ENCODE assay signal across 1 cellular context in genomic region chr1:44089371-44090070, GRCh38.
TF ChIP-seq lines count a peak whose summit lies in the region.

No MANE protein-coding gene starts in this region.

TF ChIP-seq in HEK293, 187 proteins besides CTCF, POLR2A, EP300 and RAD21 (continued from another document):
- peak; percentile 59; the same call in 1 of the 2 replicates for TF ChIP-seq KLF17 (tag by site-specific recombination; IDR thresholded peaks at IDR 0.05)
- TF ChIP-seq ZNF266 (tag by site-specific recombination; IDR thresholded peaks at IDR 0.05; ENCODE audit: low read depth), result no peak
- TF ChIP-seq ZNF513 (tag by site-specific recombination; IDR thresholded peaks at IDR 0.05), result no peak
- peak; percentile 45; the same call in 1 of the 2 replicates for TF ChIP-seq KLF9 (tag by site-specific recombination; IDR thresholded peaks at IDR 0.05; ENCODE audit: low read depth)
- TF ChIP-seq, protein P1, sequence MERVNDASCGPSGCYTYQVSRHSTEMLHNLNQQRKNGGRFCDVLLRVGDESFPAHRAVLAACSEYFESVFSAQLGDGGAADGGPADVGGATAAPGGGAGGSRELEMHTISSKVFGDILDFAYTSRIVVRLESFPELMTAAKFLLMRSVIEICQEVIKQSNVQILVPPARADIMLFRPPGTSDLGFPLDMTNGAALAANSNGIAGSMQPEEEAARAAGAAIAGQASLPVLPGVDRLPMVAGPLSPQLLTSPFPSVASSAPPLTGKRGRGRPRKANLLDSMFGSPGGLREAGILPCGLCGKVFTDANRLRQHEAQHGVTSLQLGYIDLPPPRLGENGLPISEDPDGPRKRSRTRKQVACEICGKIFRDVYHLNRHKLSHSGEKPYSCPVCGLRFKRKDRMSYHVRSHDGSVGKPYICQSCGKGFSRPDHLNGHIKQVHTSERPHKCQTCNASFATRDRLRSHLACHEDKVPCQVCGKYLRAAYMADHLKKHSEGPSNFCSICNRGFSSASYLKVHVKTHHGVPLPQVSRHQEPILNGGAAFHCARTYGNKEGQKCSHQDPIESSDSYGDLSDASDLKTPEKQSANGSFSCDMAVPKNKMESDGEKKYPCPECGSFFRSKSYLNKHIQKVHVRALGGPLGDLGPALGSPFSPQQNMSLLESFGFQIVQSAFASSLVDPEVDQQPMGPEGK (tag by site-specific recombination; IDR thresholded peaks at IDR 0.05), result peak; percentile 66
- 0 out of 2 replicates have a peak, but pooled peaks have one; percentile 46 for TF ChIP-seq ZBTB48 (tag by site-specific recombination; IDR thresholded peaks at IDR 0.05)
- peak; percentile 94 for TF ChIP-seq SP7 (tag by site-specific recombination; IDR thresholded peaks at IDR 0.05)
- TF ChIP-seq, protein P2, sequence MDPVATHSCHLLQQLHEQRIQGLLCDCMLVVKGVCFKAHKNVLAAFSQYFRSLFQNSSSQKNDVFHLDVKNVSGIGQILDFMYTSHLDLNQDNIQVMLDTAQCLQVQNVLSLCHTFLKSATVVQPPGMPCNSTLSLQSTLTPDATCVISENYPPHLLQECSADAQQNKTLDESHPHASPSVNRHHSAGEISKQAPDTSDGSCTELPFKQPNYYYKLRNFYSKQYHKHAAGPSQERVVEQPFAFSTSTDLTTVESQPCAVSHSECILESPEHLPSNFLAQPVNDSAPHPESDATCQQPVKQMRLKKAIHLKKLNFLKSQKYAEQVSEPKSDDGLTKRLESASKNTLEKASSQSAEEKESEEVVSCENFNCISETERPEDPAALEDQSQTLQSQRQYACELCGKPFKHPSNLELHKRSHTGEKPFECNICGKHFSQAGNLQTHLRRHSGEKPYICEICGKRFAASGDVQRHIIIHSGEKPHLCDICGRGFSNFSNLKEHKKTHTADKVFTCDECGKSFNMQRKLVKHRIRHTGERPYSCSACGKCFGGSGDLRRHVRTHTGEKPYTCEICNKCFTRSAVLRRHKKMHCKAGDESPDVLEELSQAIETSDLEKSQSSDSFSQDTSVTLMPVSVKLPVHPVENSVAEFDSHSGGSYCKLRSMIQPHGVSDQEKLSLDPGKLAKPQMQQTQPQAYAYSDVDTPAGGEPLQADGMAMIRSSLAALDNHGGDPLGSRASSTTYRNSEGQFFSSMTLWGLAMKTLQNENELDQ (tag by site-specific recombination; IDR thresholded peaks at IDR 0.05; ENCODE audit: low read depth), result no peak
- peak; percentile 43; the same call in 1 of the 2 replicates for TF ChIP-seq WT1 (tag by site-specific recombination; IDR thresholded peaks at IDR 0.05)
- TF ChIP-seq PRDM4 (tag by site-specific recombination; IDR thresholded peaks at IDR 0.05), result no peak
- TF ChIP-seq, protein P3, sequence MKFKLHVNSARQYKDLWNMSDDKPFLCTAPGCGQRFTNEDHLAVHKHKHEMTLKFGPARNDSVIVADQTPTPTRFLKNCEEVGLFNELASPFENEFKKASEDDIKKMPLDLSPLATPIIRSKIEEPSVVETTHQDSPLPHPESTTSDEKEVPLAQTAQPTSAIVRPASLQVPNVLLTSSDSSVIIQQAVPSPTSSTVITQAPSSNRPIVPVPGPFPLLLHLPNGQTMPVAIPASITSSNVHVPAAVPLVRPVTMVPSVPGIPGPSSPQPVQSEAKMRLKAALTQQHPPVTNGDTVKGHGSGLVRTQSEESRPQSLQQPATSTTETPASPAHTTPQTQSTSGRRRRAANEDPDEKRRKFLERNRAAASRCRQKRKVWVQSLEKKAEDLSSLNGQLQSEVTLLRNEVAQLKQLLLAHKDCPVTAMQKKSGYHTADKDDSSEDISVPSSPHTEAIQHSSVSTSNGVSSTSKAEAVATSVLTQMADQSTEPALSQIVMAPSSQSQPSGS (tag by site-specific recombination; IDR thresholded peaks at IDR 0.05; ENCODE audit: low read depth), result no peak
- TF ChIP-seq, protein P4, sequence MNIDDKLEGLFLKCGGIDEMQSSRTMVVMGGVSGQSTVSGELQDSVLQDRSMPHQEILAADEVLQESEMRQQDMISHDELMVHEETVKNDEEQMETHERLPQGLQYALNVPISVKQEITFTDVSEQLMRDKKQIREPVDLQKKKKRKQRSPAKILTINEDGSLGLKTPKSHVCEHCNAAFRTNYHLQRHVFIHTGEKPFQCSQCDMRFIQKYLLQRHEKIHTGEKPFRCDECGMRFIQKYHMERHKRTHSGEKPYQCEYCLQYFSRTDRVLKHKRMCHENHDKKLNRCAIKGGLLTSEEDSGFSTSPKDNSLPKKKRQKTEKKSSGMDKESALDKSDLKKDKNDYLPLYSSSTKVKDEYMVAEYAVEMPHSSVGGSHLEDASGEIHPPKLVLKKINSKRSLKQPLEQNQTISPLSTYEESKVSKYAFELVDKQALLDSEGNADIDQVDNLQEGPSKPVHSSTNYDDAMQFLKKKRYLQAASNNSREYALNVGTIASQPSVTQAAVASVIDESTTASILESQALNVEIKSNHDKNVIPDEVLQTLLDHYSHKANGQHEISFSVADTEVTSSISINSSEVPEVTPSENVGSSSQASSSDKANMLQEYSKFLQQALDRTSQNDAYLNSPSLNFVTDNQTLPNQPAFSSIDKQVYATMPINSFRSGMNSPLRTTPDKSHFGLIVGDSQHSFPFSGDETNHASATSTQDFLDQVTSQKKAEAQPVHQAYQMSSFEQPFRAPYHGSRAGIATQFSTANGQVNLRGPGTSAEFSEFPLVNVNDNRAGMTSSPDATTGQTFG (tag by site-specific recombination; IDR thresholded peaks at IDR 0.05; ENCODE audit: borderline replicate concordance), result no peak
- TF ChIP-seq ZBTB17 (tag by site-specific recombination; IDR thresholded peaks at IDR 0.05), result peak; percentile 39; the same call in 1 of the 2 replicates
- TF ChIP-seq, protein P5, sequence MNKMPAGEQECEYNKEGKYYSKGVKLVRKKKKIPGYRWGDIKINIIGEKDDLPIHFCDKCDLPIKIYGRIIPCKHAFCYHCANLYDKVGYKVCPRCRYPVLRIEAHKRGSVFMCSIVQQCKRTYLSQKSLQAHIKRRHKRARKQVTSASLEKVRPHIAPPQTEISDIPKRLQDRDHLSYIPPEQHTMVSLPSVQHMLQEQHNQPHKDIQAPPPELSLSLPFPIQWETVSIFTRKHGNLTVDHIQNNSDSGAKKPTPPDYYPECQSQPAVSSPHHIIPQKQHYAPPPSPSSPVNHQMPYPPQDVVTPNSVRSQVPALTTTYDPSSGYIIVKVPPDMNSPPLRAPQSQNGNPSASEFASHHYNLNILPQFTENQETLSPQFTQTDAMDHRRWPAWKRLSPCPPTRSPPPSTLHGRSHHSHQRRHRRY (tag by site-specific recombination; IDR thresholded peaks at IDR 0.05), result no peak
- TF ChIP-seq SCRT2 (tag by site-specific recombination; IDR thresholded peaks at IDR 0.05), result peak; percentile 91
- TF ChIP-seq SCRT1 (tag by site-specific recombination; IDR thresholded peaks at IDR 0.05; ENCODE audit: borderline replicate concordance), result 0 out of 2 replicates have a peak, but pooled peaks have one; percentile 11
- TF ChIP-seq ZNF37A (tag by site-specific recombination; IDR thresholded peaks at IDR 0.05), result no peak
- TF ChIP-seq ZNF391 (tag by site-specific recombination; IDR thresholded peaks at IDR 0.05; ENCODE audit: borderline replicate concordance, low read depth), result no peak
- TF ChIP-seq PRDM1 (tag by site-specific recombination; IDR thresholded peaks at IDR 0.05), result no peak
